ENCODE assay signal across 20 cellular contexts in the genomic region with DNA sequence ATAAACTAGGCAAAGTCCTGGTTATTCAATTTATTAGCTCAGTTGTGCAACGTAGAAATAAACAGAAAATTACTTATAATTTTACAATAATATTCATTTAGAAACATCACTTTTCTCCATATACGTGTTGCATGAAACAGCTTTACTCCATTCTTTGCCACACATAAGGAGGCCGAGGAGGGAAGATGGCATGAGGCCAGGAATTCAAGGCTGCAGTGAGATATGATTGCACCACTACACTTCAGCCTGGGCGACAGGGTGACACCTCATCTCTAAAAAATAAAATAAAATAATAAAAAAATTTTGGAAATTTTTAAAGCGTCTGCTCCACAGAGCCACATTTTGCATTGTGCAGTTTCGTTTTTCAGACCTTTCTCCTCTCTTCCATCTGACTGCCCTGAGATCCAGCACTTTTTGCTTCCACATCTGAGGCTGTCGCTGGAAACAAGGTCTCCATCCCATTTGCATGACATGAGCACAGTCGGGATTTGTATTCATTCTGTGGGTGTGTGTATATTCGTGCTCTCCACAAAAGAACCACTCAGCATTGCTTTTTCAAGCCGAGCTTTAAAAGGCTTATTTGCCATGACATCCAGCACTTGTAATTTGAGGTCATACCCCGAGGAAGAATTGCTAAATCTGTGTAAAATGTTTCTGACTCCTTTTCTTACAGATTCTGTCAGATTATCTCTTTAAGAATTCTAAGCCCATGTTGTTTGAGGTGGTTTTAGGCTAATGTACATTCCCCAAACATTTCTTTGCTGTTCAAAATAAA.
DNase-seq lines count a peak whose midpoint lies in the region; ATAC-seq and TF ChIP-seq lines count a peak whose summit lies in the region.
"Had no signal": no experiment of that assay in that cellular context is flagged by ENCODE, and none has a peak within 500 bp of the region (broad histone marks: within the 10 kb centered on the region; RNA-seq: fewer than 3 reads in every experiment).

No MANE protein-coding gene starts in this region.

- H3K27ac ChIP-seq in neural progenitor cell = peak overlapping the region; percentile 5
- H3K27ac ChIP-seq: upper lobe of right lung had no signal

- H3F3A ChIP-seq in neural progenitor cell (ENCODE audit: low read depth) = peaks cover 20% of the 10 kb centered on the region

- H3K36me3 Mint-ChIP-seq in neural progenitor cell = no peaks in the 10 kb centered on the region
- H3K36me3 Mint-ChIP-seq: activated naive CD8-positive, alpha-beta T cell treated with anti-CD3 and anti-CD28 coated beads, Interleukin-2, amount 10 ng/mL, durations not matched to agents 7 days and 5 days; CD4-positive, alpha-beta memory T cell had no signal

- H3K4me3 Mint-ChIP-seq in neural progenitor cell = no peak overlapping the region
- H3K4me3 Mint-ChIP-seq: activated naive CD8-positive, alpha-beta T cell treated with anti-CD3 and anti-CD28 coated beads, Interleukin-2, amount 10 ng/mL, durations not matched to agents 7 days and 5 days; CD4-positive, alpha-beta memory T cell; nephron progenitor cell had no signal

- H3K9me3 Mint-ChIP-seq in neural progenitor cell = peaks cover 2% of the 10 kb centered on the region
- H3K9me3 Mint-ChIP-seq: nephron progenitor cell had no signal

- H3K27me3 ChIP-seq in neural progenitor cell = no peaks in the 10 kb centered on the region
- H3K27me3 ChIP-seq: upper lobe of right lung had no signal

- no peak overlapping the region for H3K4me3 ChIP-seq in neural progenitor cell
- H3K4me3 ChIP-seq: upper lobe of right lung had no signal

- H3K4me1 Mint-ChIP-seq in neural progenitor cell = peaks cover 44% of the 10 kb centered on the region
- H3K4me1 Mint-ChIP-seq: activated naive CD8-positive, alpha-beta T cell treated with anti-CD3 and anti-CD28 coated beads, Interleukin-2, amount 10 ng/mL, durations not matched to agents 7 days and 5 days; CD4-positive, alpha-beta memory T cell had no signal

- DNase-seq in Ammon's horn (ENCODE audit: low spot score) (peak; percentile 25), M059J (ENCODE audit: low read depth) (peak; percentile 21), astrocyte of the hippocampus (ENCODE audit: low read depth, low spot score) (peak; percentile 34), neural progenitor cell (ENCODE audit: low spot score) (peak; percentile 52), hepatic stellate cell (ENCODE audit: low spot score) (no peak)
- DNase-seq in activated CD4-positive, alpha-beta T cell treated with anti-CD3 and anti-CD28 coated beads, Interleukin-2, amount 50 U/mL, for 4 hours = no peak
- DNase-seq in activated CD8-positive, alpha-beta memory T cell treated with anti-CD3 and anti-CD28 coated beads, Interleukin-2, amount 50 U/mL, for 4 hours = no peak
- DNase-seq: activated CD4-positive, CD25-positive, alpha-beta regulatory T cell; activated CD8-positive, alpha-beta memory T cell treated with anti-CD3 and anti-CD28 coated beads for 24 hours; activated naive CD8-positive, alpha-beta T cell treated with anti-CD3 and anti-CD28 coated beads, Interleukin-2, amount 10 ng/mL, durations not matched to agents 7 days and 5 days; CD4-positive, alpha-beta memory T cell; mesenchymal stem cell; NCI-H1436; NCI-H226; nephron progenitor cell; stimulated activated naive CD8-positive, alpha-beta T cell treated with anti-CD3 and anti-CD28 coated beads, Interleukin-15, Interleukin-2, amounts not matched to agents 100 U/mL and 50 U/mL, for 24 hours; T-helper 2 cell; upper lobe of right lung had no signal

- no peaks in the 10 kb centered on the region for H4K20me1 ChIP-seq in neural progenitor cell (ENCODE audit: low read depth)

- H3K9ac ChIP-seq in neural progenitor cell = no peak overlapping the region

- peaks cover 28% of the 10 kb centered on the region for H3K4me1 ChIP-seq in neural progenitor cell
- H3K4me1 ChIP-seq: upper lobe of right lung had no signal

- peaks cover 16% of the 10 kb centered on the region for H3K27me3 Mint-ChIP-seq in neural progenitor cell (ENCODE audit: insufficient read depth, low read depth)
- H3K27me3 Mint-ChIP-seq: activated naive CD8-positive, alpha-beta T cell treated with anti-CD3 and anti-CD28 coated beads, Interleukin-2, amount 10 ng/mL, durations not matched to agents 7 days and 5 days had no signal

- no peak for ATAC-seq in HG03378 (IDR thresholded peaks at IDR 0.05; ENCODE audit: unreplicated experiment)
- ATAC-seq: esophagus mucosa; stimulated activated naive CD8-positive, alpha-beta T cell treated with anti-CD3 and anti-CD28 coated beads, Interleukin-15, Interleukin-2, amounts not matched to agents 100 U/mL and 50 U/mL, for 24 hours; upper lobe of right lung had no signal

- TF ChIP-seq CTCF in neural progenitor cell (IDR thresholded peaks at IDR 0.05) = no peak

- peak overlapping the region; percentile 49 for H3K4me2 ChIP-seq in neural progenitor cell

- H3K79me2 ChIP-seq in neural progenitor cell (ENCODE audit: low read depth) = no peaks in the 10 kb centered on the region

- H2AFZ ChIP-seq in neural progenitor cell (replicated peaks) = peak overlapping the region; percentile 73

- no peaks in the 10 kb centered on the region for H3K36me3 ChIP-seq in neural progenitor cell
- H3K36me3 ChIP-seq: upper lobe of right lung had no signal

- peak overlapping the region; percentile 76 for H3K27ac Mint-ChIP-seq in neural progenitor cell
- H3K27ac Mint-ChIP-seq: activated naive CD8-positive, alpha-beta T cell treated with anti-CD3 and anti-CD28 coated beads, Interleukin-2, amount 10 ng/mL, durations not matched to agents 7 days and 5 days; CD4-positive, alpha-beta memory T cell had no signal

- no peaks in the 10 kb centered on the region for H3K9me3 ChIP-seq in neural progenitor cell (ENCODE audit: low read depth)
- H3K9me3 ChIP-seq: upper lobe of right lung had no signal

Comparison
In these comparisons a context has a peak if more than half of its experiments do, and no peak if none do; other contexts are left out.
1. DNase-seq: peak in Ammon's horn (single experiment), M059J (single experiment), astrocyte of the hippocampus (single experiment) and neural progenitor cell (single experiment); none in activated CD4-positive, alpha-beta T cell treated with anti-CD3 and anti-CD28 coated beads, Interleukin-2, amount 50 U/mL, for 4 hours (0 of 2), activated CD8-positive, alpha-beta memory T cell treated with anti-CD3 and anti-CD28 coated beads, Interleukin-2, amount 50 U/mL, for 4 hours (single experiment) and hepatic stellate cell (single experiment).